ENCODE assay signal across 21 cellular contexts in genomic region chr10:70331160-70331485, GRCh38. TPM values are rescaled to one million over a fixed set of nuclear protein-coding genes. Genes with fewer than 3 reads are reported as not detected.
DNase-seq lines count a peak whose midpoint lies in the region; ATAC-seq and TF ChIP-seq lines count a peak whose summit lies in the region.
"Had no signal": no experiment of that assay in that cellular context is flagged by ENCODE, and none has a peak within 500 bp of the region (broad histone marks: within the 10 kb centered on the region; RNA-seq: fewer than 3 reads in every experiment).

No MANE protein-coding gene starts in this region.

- H3K9me2 ChIP-seq in DOHH2 (replicated peaks; ENCODE audit: control insufficient read depth, low read length): no peaks in the 10 kb centered on the region

- intact Hi-C loops in cardiac septum (cut with DNase I) (no loop called here), activated B cell treated with CpG ODN at 0.5 μM for 24 hours (cut with micrococcal nuclease) (loop anchor here (1.0 kb wide), 4 partner anchors 14 to 58 kb away; no protein-coding TSS in a partner anchor), esophagus muscularis mucosa (cut with DNase I) (no loop called here), head of caudate nucleus (cut with DNase I) (no loop called here)

- H3K4me1 ChIP-seq in right atrium auricular region (peaks cover 0 to 50% of the 10 kb centered on the region in 2 donors), DOHH2 (ENCODE audit: control insufficient read depth, low read length) (peaks cover 55% of the 10 kb centered on the region), skeletal muscle tissue (ENCODE audit: control insufficient read depth in 3 of 3, insufficient read depth in 3 of 3, low read length in 3 of 3) (peaks cover 29 to 64% (median 55%) of the 10 kb centered on the region in 3 donors), esophagus muscularis mucosa (peaks cover 21 to 27% (median 23%) of the 10 kb centered on the region in 4 donors), Peyer's patch (peaks cover 4 to 22% (median 17%) of the 10 kb centered on the region in 4 donors)

- H3K9me3 Mint-ChIP-seq in activated B cell treated with CpG ODN at 0.5 μM for 24 hours: no peaks in the 10 kb centered on the region
- H3K9me3 Mint-ChIP-seq: activated CD4-positive, alpha-beta T cell treated with anti-CD3 and anti-CD28 coated beads, Interleukin-2, amount 10 ng/mL, durations not matched to agents 24 days and 14 days had no signal

- TF ChIP-seq EP300 in esophagus muscularis mucosa (IDR thresholded peaks at IDR 0.05): no peak

- H3K27ac ChIP-seq in right atrium auricular region (peak overlapping the region; percentile 72 to 88), DOHH2 (ENCODE audit: low read depth, low read length) (peak overlapping the region; percentile 35), skeletal muscle tissue (ENCODE audit: low read depth, low read length) (peak overlapping the region; percentile 57), esophagus muscularis mucosa (replicated peaks in 1 of 4) (no peak overlapping the region), Peyer's patch (peak overlapping the region in 2 of 4 donors; percentile 42)
- H3K27ac ChIP-seq: coronary artery, lower lobe of right lung, thyroid gland had no signal

- H3K4me3 ChIP-seq in right atrium auricular region: no peak overlapping the region
- peak overlapping the region; percentile 69 for H3K4me3 ChIP-seq in DOHH2 (ENCODE audit: low read length)
- no peak overlapping the region for H3K4me3 ChIP-seq in skeletal muscle tissue (ENCODE audit: low read length in 3 of 3)
- no peak overlapping the region for H3K4me3 ChIP-seq in esophagus muscularis mucosa
- H3K4me3 ChIP-seq in Peyer's patch: no peak overlapping the region
- H3K4me3 ChIP-seq: coronary artery, lower lobe of right lung, thyroid gland had no signal

- H3K9ac ChIP-seq in skeletal muscle tissue (ENCODE audit: low read depth in 1 of 3, low read length in 3 of 3): peak overlapping the region in 1 of 3 donors; percentile 33

- TF ChIP-seq POLR2A in esophagus muscularis mucosa (IDR thresholded peaks at IDR 0.05; ENCODE audit: low read depth): no peak
- TF ChIP-seq POLR2A in Peyer's patch (IDR thresholded peaks at IDR 0.05): no peak

- no peaks in the 10 kb centered on the region for H3K36me3 Mint-ChIP-seq in activated B cell treated with CpG ODN at 0.5 μM for 24 hours (ENCODE audit: low read depth)
- H3K36me3 Mint-ChIP-seq: CD8-positive, alpha-beta T cell had no signal

- H3K9me3 ChIP-seq in right atrium auricular region (no peaks in the 10 kb centered on the region), DOHH2 (ENCODE audit: control insufficient read depth, insufficient read depth, low read length) (no peaks in the 10 kb centered on the region), skeletal muscle tissue (ENCODE audit: control insufficient read depth in 3 of 3, low read length in 3 of 3) (no peaks in the 10 kb centered on the region), esophagus muscularis mucosa (no peaks in the 10 kb centered on the region), Peyer's patch (peaks cover 0 to 4% (median 0%) of the 10 kb centered on the region in 4 donors)
- H3K9me3 ChIP-seq: lower lobe of right lung, thyroid gland had no signal

- ATAC-seq in activated B cell treated with CpG ODN at 0.5 μM for 24 hours (ENCODE audit: low read depth): no peak

- peaks cover 6% of the 10 kb centered on the region; the same call in 1 of the 2 replicates for H3K79me2 ChIP-seq in DOHH2 (ENCODE audit: control insufficient read depth, low read length)

- H3K4me2 ChIP-seq in DOHH2 (ENCODE audit: low read length): peak overlapping the region; percentile 96

- peaks cover 27% of the 10 kb centered on the region for H3K4me1 Mint-ChIP-seq in activated B cell treated with CpG ODN at 0.5 μM for 24 hours

- WGBS in esophagus muscularis mucosa: 71% methylated on average over 2 of the region's 2 CpGs

- H3K4me3 Mint-ChIP-seq in activated B cell treated with CpG ODN at 0.5 μM for 24 hours: peak overlapping the region; percentile 56
- H3K4me3 Mint-ChIP-seq: activated CD4-positive, alpha-beta T cell treated with anti-CD3 and anti-CD28 coated beads, Interleukin-2, amount 10 ng/mL, durations not matched to agents 24 days and 14 days; activated T-helper 1 cell treated with anti-CD3 and anti-CD28 coated beads, Interleukin-12 subunit alpha, Interleukin-12 subunit beta, Interleukin-2, Interleukin-4 antibody, amounts not matched to agents 30 ng/mL and 10 ng/mL and 1 ng/mL, durations not matched to agents 14 hours and 24 hours and 36 hours; CD8-positive, alpha-beta T cell had no signal

- H3F3A ChIP-seq in DOHH2 (ENCODE audit: control insufficient read depth, insufficient read depth): peaks cover 3% of the 10 kb centered on the region; the same call in 1 of the 2 replicates

- H3K27me3 ChIP-seq in right atrium auricular region: no peaks in the 10 kb centered on the region
- H3K27me3 ChIP-seq in DOHH2 (ENCODE audit: control insufficient read depth, low read length): no peaks in the 10 kb centered on the region
- H3K27me3 ChIP-seq in skeletal muscle tissue (ENCODE audit: control insufficient read depth in 3 of 3, insufficient read depth in 3 of 3, low read length in 3 of 3): no peaks in the 10 kb centered on the region
- no peaks in the 10 kb centered on the region for H3K27me3 ChIP-seq in esophagus muscularis mucosa
- H3K27me3 ChIP-seq in Peyer's patch: no peaks in the 10 kb centered on the region
- H3K27me3 ChIP-seq: thyroid gland had no signal

- H4K20me1 ChIP-seq in DOHH2 (ENCODE audit: control insufficient read depth, insufficient read depth, low read depth, low read length): no peaks in the 10 kb centered on the region; the same call in 1 of the 2 replicates

- no peak for DNase-seq in right atrium auricular region (ENCODE audit: low spot score)
- no peak for DNase-seq in cardiac septum (ENCODE audit: low spot score)
- no peak for DNase-seq in activated B cell treated with CpG ODN at 0.5 μM for 24 hours
- DNase-seq in esophagus muscularis mucosa (ENCODE audit: extremely low spot score): no peak
- no peak for DNase-seq in head of caudate nucleus
- DNase-seq in Peyer's patch: no peak
- DNase-seq: activated CD4-positive, alpha-beta T cell treated with anti-CD3 and anti-CD28 coated beads, Interleukin-2, amount 10 ng/mL, durations not matched to agents 24 days and 14 days; activated naive CD4-positive, alpha-beta T cell treated with anti-CD3 and anti-CD28 coated beads, Interleukin-2, amount 50 U/mL, for 16 hours; CD8-positive, alpha-beta T cell; lower lobe of right lung; NCI-H2107; stimulated activated CD4-positive, alpha-beta T cell treated with anti-CD3 and anti-CD28 coated beads, Interleukin-12 subunit alpha, Interleukin-12 subunit beta, amount 100 ng/mL, for 4 hours; stimulated activated CD4-positive, alpha-beta T cell treated with anti-CD3 and anti-CD28 coated beads, Interleukin-4, amount 100 ng/mL, for 24 hours; stimulated activated naive CD4-positive, alpha-beta T cell treated with Interleukin-2 at 50 U/mL for 16 hours had no signal

- H3K36me3 ChIP-seq in right atrium auricular region (no peaks in the 10 kb centered on the region), DOHH2 (ENCODE audit: control insufficient read depth, low read length) (no peaks in the 10 kb centered on the region), skeletal muscle tissue (ENCODE audit: control insufficient read depth in 3 of 3, insufficient read depth in 3 of 3, low read length in 3 of 3) (no peaks in the 10 kb centered on the region), esophagus muscularis mucosa (no peaks in the 10 kb centered on the region), Peyer's patch (no peaks in the 10 kb centered on the region)
- H3K36me3 ChIP-seq: lower lobe of right lung, thyroid gland had no signal

- CTCF ChIA-PET in activated B cell treated with CpG ODN at 0.5 μM for 24 hours (lab: Charles Lee): interaction anchor here (1.0 to 2.5 kb wide), 5 partner anchors 33 to 110 kb away, joined by 3 to 13 read pairs (median 4); no protein-coding TSS in a partner anchor

- peaks cover 24% of the 10 kb centered on the region for H3K27me3 Mint-ChIP-seq in activated B cell treated with CpG ODN at 0.5 μM for 24 hours
- H3K27me3 Mint-ChIP-seq: activated CD4-positive, alpha-beta T cell treated with anti-CD3 and anti-CD28 coated beads, Interleukin-2, amount 10 ng/mL, durations not matched to agents 24 days and 14 days had no signal

- peak overlapping the region; percentile 63 for H3K27ac Mint-ChIP-seq in activated B cell treated with CpG ODN at 0.5 μM for 24 hours
- H3K27ac Mint-ChIP-seq: activated CD4-positive, alpha-beta T cell treated with anti-CD3 and anti-CD28 coated beads, Interleukin-2, amount 10 ng/mL, durations not matched to agents 24 days and 14 days; activated T-helper 1 cell treated with anti-CD3 and anti-CD28 coated beads, Interleukin-12 subunit alpha, Interleukin-12 subunit beta, Interleukin-2, Interleukin-4 antibody, amounts not matched to agents 30 ng/mL and 10 ng/mL and 1 ng/mL, durations not matched to agents 14 hours and 24 hours and 36 hours; CD8-positive, alpha-beta T cell had no signal

- POLR2A ChIA-PET in activated B cell treated with CpG ODN at 0.5 μM for 24 hours (lab: Charles Lee): no interaction called here

- TF ChIP-seq CTCF in right atrium auricular region (IDR thresholded peaks at IDR 0.05) (no peak), DOHH2 (IDR thresholded peaks at IDR 0.05; ENCODE audit: low read depth, low read length, poor library complexity, severe bottlenecking) (no peak), activated B cell treated with CpG ODN at 0.5 μM for 24 hours (IDR thresholded peaks at IDR 0.05) (no peak), esophagus muscularis mucosa (IDR thresholded peaks at IDR 0.05) (no peak), Peyer's patch (IDR thresholded peaks at IDR 0.05) (no peak)

RNA-seq across cellular contexts. Expression of gene NPFFR1, which starts 47.3 kb away (rescaled TPM):
- under 1 TPM in 1 of 2 donors, not detected in 1; 0.47 TPM for total RNA-seq in right atrium auricular region
- total RNA-seq in cardiac septum: not detected
- total RNA-seq in activated B cell treated with CpG ODN at 0.5 μM for 24 hours: not detected in 2 replicates
- under 0.01 TPM for total RNA-seq in skeletal muscle tissue
- not detected for total RNA-seq in esophagus muscularis mucosa
- total RNA-seq in Peyer's patch: not detected
- total RNA-seq: activated CD4-positive, alpha-beta T cell treated with anti-CD3 and anti-CD28 coated beads, Interleukin-2, amount 10 ng/mL, durations not matched to agents 24 days and 14 days; activated T-helper 1 cell treated with anti-CD3 and anti-CD28 coated beads, Interleukin-12 subunit alpha, Interleukin-12 subunit beta, Interleukin-2, Interleukin-4 antibody, amounts not matched to agents 30 ng/mL and 10 ng/mL and 1 ng/mL, durations not matched to agents 14 hours and 24 hours and 36 hours; bronchial epithelial cell; CD8-positive, alpha-beta T cell; T-helper 1 cell treated with Interleukin-12 subunit alpha and Interleukin-12 subunit beta and Interleukin-4 antibody, amounts not matched to agents 30 ng/mL and 1 ng/mL, for 36 hours had no signal

RNA-seq across cellular contexts. Expression of gene LRRC20, which starts 51.3 kb away (rescaled TPM):
- total RNA-seq in right atrium auricular region (10 to 100 TPM; 18.9 to 65.0 TPM), cardiac septum (46.3 TPM), activated B cell treated with CpG ODN at 0.5 μM for 24 hours (0.64 and 0.81 TPM in 2 replicates), skeletal muscle tissue (10.4 TPM), esophagus muscularis mucosa (10 to 100 TPM in 3 of 4 donors, 1 to 10 TPM in 1; 6.6 to 17.0 (median 13.4) TPM), Peyer's patch (10 to 100 TPM in 1 of 4 donors, 1 to 10 TPM in 3; 1.5 to 19.8 (median 6.5) TPM)

Comparison
In these comparisons a context has a peak if more than half of its experiments do, and no peak if none do; other contexts are left out.
1. H3K27ac ChIP-seq: peak in right atrium auricular region (2 of 2), DOHH2 (single experiment) and skeletal muscle tissue (single experiment); none in esophagus muscularis mucosa (0 of 4).